8 cellular contexts compared by ENCODE assay signal in the genomic region with DNA sequence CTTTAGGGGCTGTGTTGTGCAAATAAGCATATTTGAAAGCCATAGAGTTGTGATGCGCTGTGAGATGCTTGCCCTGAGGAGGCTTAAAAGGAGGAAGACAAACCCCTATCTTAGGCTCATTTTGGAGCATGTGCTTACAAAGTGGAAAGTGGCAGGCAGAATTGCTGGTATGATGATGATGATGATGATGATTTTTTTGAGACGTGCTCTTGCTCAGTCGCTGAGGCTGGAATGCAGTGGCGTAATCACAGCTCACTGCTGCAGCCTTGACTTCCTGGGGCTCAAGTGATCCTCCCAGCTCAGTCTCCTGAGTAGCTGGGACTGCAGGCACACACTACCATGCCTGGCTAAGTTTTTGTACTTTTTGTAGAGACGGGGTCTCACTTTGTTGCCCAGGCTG.
A peak's percentile ranks its signal among the peaks of the same experiment; 100 is the strongest.
DNase-seq lines count a peak whose midpoint lies in the region; ATAC-seq and TF ChIP-seq lines count a peak whose summit lies in the region.

No MANE protein-coding gene starts in this region.

- DNase-seq in RWPE1 (ENCODE audit: low spot score) (no peak), non-pigmented ciliary epithelial cell (ENCODE audit: low read depth) (peak; percentile 45)
- DNase-seq in effector memory CD8-positive, alpha-beta T cell, result no peak

- peak overlapping the region; percentile 71 for H3K27ac ChIP-seq in RWPE1

- CTCF ChIA-PET in RWPE1 (lab: Yijun Ruan, JAX), result interaction anchor here (0.6 to 0.7 kb wide), 2 partner anchors 17 to 98 kb away, joined by 3 to 7 read pairs; no protein-coding TSS in a partner anchor

- H3K4me3 Mint-ChIP-seq in effector memory CD8-positive, alpha-beta T cell, result peak overlapping the region; percentile 91 to 98

- TF ChIP-seq CTCF in GM12875 (IDR thresholded peaks at IDR 0.05; ENCODE audit: borderline replicate concordance, insufficient read depth, low read depth, low read length) (no peak), RWPE1 (conservative IDR thresholded peaks at IDR 0.05; ENCODE audit: low read depth) (no peak)

- H3K4me3 ChIP-seq in GM12875 (ENCODE audit: low read depth, low read length), result peak overlapping the region; percentile 79

- H3K27ac Mint-ChIP-seq in effector memory CD8-positive, alpha-beta T cell, result peak overlapping the region; percentile 96 to 99

- H3K36me3 Mint-ChIP-seq in effector memory CD8-positive, alpha-beta T cell (ENCODE audit: insufficient read depth), result peaks cover 36% of the 10 kb centered on the region

- ATAC-seq in effector memory CD8-positive, alpha-beta T cell (replicated peaks), result no peak
- ATAC-seq in GM18909 (IDR thresholded peaks at IDR 0.05; ENCODE audit: poor library complexity, unreplicated experiment), result no peak
- no peak for ATAC-seq in HG03521 (IDR thresholded peaks at IDR 0.05; ENCODE audit: unreplicated experiment)
- no peak for ATAC-seq in GM21423 (IDR thresholded peaks at IDR 0.05; ENCODE audit: unreplicated experiment)
- no peak for ATAC-seq in GM21526 (IDR thresholded peaks at IDR 0.05; ENCODE audit: low FRiP score, unreplicated experiment)

- H3K4me1 Mint-ChIP-seq in effector memory CD8-positive, alpha-beta T cell (ENCODE audit: low read depth in 2 of 2), result peaks cover 41 to 51% of the 10 kb centered on the region in 2 donors

- POLR2A ChIA-PET in RWPE1 (lab: Yijun Ruan, JAX; ENCODE audit: low non-redundant PET), result no interaction called here

- H3K27me3 Mint-ChIP-seq in effector memory CD8-positive, alpha-beta T cell, result no peaks in the 10 kb centered on the region

- H3K9me3 Mint-ChIP-seq in effector memory CD8-positive, alpha-beta T cell, result no peaks in the 10 kb centered on the region
